Comparison of ENCODE assay signal across 21 cellular contexts in genomic region chr14:93707475-93707874, GRCh38.
DNase-seq lines count a peak whose midpoint lies in the region; ATAC-seq, FAIRE-seq and TF ChIP-seq lines count a peak whose summit lies in the region.
"Had no signal": no experiment of that assay in that cellular context is flagged by ENCODE, and none has a peak within 500 bp of the region (broad histone marks: within the 10 kb centered on the region; RNA-seq: fewer than 3 reads in every experiment).

No MANE protein-coding gene starts in this region.

- H3K4me3 ChIP-seq in right atrium auricular region, result no peak overlapping the region
- H3K4me3 ChIP-seq in esophagus muscularis mucosa, result no peak overlapping the region
- H3K4me3 ChIP-seq: GM23338 had no signal

- H3K27ac ChIP-seq in right atrium auricular region (no peak overlapping the region), esophagus muscularis mucosa (replicated peaks in 1 of 4) (no peak overlapping the region)
- H3K27ac ChIP-seq: KMS-11 had no signal

- no peak for ATAC-seq in left cardiac atrium
- ATAC-seq: GM23338 had no signal

- no peaks in the 10 kb centered on the region for H3K27me3 ChIP-seq in right atrium auricular region
- peaks cover 0 to 3% (median 0%) of the 10 kb centered on the region in 4 donors for H3K27me3 ChIP-seq in esophagus muscularis mucosa

- DNase-seq in right atrium auricular region (ENCODE audit: low spot score), result peak; percentile 36
- DNase-seq in left cardiac atrium, result no peak
- peak; percentile 83 for DNase-seq in DMS79 treated with DMSO at 0.1 percent for 48 hours (lab: John Stamatoyannopoulos, UW)
- DNase-seq in NCI-H1105 treated with DMSO at 0.1 percent for 48 hours (lab: John Stamatoyannopoulos, UW), result peak; percentile 87
- DNase-seq in esophagus muscularis mucosa (ENCODE audit: extremely low spot score), result peak; percentile 74
- DNase-seq in DMS153 (lab: John Stamatoyannopoulos, UW), result no peak
- DNase-seq in D721Med (ENCODE audit: insufficient read length, low spot score), result no peak
- no peak for DNase-seq in AG08396 (ENCODE audit: low spot score)
- DNase-seq: ACHN; AML-193; CD4-positive, CD25-positive, alpha-beta regulatory T cell; CD8-positive, alpha-beta memory T cell; COR-L47; DMS53; GDM1; HCEC 1CT had no signal

- no peak for FAIRE-seq in D721Med (lab: Jason Lieb, UNC)
- FAIRE-seq: A204.1, GM12892, H54 had no signal

- TF ChIP-seq EP300 in esophagus muscularis mucosa (IDR thresholded peaks at IDR 0.05), result no peak

- WGBS in esophagus muscularis mucosa, result 83% methylated on average over 3 of the region's 3 CpGs

- H3K4me1 ChIP-seq in right atrium auricular region, result peaks cover 0 to 11% of the 10 kb centered on the region in 2 donors
- peaks cover 0 to 7% (median 5%) of the 10 kb centered on the region in 4 donors for H3K4me1 ChIP-seq in esophagus muscularis mucosa

- H3K36me3 ChIP-seq in right atrium auricular region (no peaks in the 10 kb centered on the region), esophagus muscularis mucosa (no peaks in the 10 kb centered on the region)

- H3K9me3 ChIP-seq in right atrium auricular region (no peaks in the 10 kb centered on the region), esophagus muscularis mucosa (no peaks in the 10 kb centered on the region)

- TF ChIP-seq CTCF in right atrium auricular region (IDR thresholded peaks at IDR 0.05) (no peak), esophagus muscularis mucosa (IDR thresholded peaks at IDR 0.05) (no peak), D721Med (IDR thresholded peaks at IDR 0.05; ENCODE audit: insufficient read depth, missing control alignments) (no peak)

- no peak for TF ChIP-seq POLR2A in esophagus muscularis mucosa (IDR thresholded peaks at IDR 0.05; ENCODE audit: low read depth)

- intact Hi-C loops in left cardiac atrium (cut with DNase I) (no loop called here), esophagus muscularis mucosa (cut with DNase I) (no loop called here)

Comparison
In these comparisons a context has a peak if more than half of its experiments do, and no peak if none do; other contexts are left out.
1. DNase-seq: peak in right atrium auricular region (single experiment), DMS79 treated with DMSO at 0.1 percent for 48 hours (single experiment), NCI-H1105 treated with DMSO at 0.1 percent for 48 hours (single experiment) and esophagus muscularis mucosa (single experiment); none in left cardiac atrium (single experiment), DMS153 (single experiment), D721Med (single experiment) and AG08396 (single experiment).